In genomic region chr5:43221502-43221901, GRCh38 we compare ENCODE assay signal across 3 cellular contexts.
TF ChIP-seq lines count a peak whose summit lies in the region.

No MANE protein-coding gene starts in this region.

TF ChIP-seq in GM12891, 5 proteins besides CTCF, POLR2A, EP300 and RAD21:
- no peak for TF ChIP-seq TAF1 (IDR thresholded peaks at IDR 0.05; ENCODE audit: low read depth, low read length)
- no peak for TF ChIP-seq PAX5 (IDR thresholded peaks at IDR 0.05; ENCODE audit: insufficient read depth, low read length, severe bottlenecking)
- TF ChIP-seq SPI1 (IDR thresholded peaks at IDR 0.05; ENCODE audit: low read depth, low read length) = peak; percentile 54
- TF ChIP-seq POU2F2 (IDR thresholded peaks at IDR 0.05; ENCODE audit: low read depth, low read length) = no peak

TF ChIP-seq in GM23338, 12 proteins besides CTCF, POLR2A, EP300 and RAD21:
- TF ChIP-seq EZH2 (IDR thresholded peaks at IDR 0.05; ENCODE audit: low read depth, unreplicated experiment) (no peak), JUNB (IDR thresholded peaks at IDR 0.05; ENCODE audit: unreplicated experiment) (no peak), ZNF331 (CRISPR knock-in tag; IDR thresholded peaks at IDR 0.05; ENCODE audit: low read depth) (no peak), NANOG (IDR thresholded peaks at IDR 0.05; ENCODE audit: borderline replicate concordance) (no peak), ETS1 (IDR thresholded peaks at IDR 0.05) (no peak), ZNF462 (CRISPR knock-in tag; IDR thresholded peaks at IDR 0.05) (no peak), STAT1 (IDR thresholded peaks at IDR 0.05; ENCODE audit: unreplicated experiment) (no peak)

TF ChIP-seq in K562, 482 proteins besides CTCF, POLR2A, EP300 and RAD21:
- 0 out of 2 replicates have a peak, but pooled peaks have one; percentile 28 for TF ChIP-seq FOXM1 (IDR thresholded peaks at IDR 0.05; ENCODE audit: low read depth)
- no peak for TF ChIP-seq FOXM1 (CRISPR knock-in tag; IDR thresholded peaks at IDR 0.05; ENCODE audit: low read depth)
- peak; percentile 34; the same call in 1 of the 2 replicates for TF ChIP-seq PKNOX1 (IDR thresholded peaks at IDR 0.05)
- no peak for TF ChIP-seq HNRNPUL1 (IDR thresholded peaks at IDR 0.05; ENCODE audit: low read length)
- TF ChIP-seq SPI1 (IDR thresholded peaks at IDR 0.05; ENCODE audit: borderline replicate concordance, low read depth, low read length) = 0 out of 2 replicates have a peak, but pooled peaks have one; percentile 12
